ENCODE assay signal across 2 cellular contexts in genomic region chrX:68892134-68892533, GRCh38.
TF ChIP-seq lines count a peak whose summit lies in the region.

No MANE protein-coding gene starts in this region.

TF ChIP-seq in H1, 55 proteins besides CTCF, POLR2A, EP300 and RAD21:
- no peak for TF ChIP-seq CBX5 (IDR thresholded peaks at IDR 0.05; ENCODE audit: low read depth, low read length)
- no peak for TF ChIP-seq USF2 (IDR thresholded peaks at IDR 0.05; ENCODE audit: low read length)
- TF ChIP-seq KDM5A (IDR thresholded peaks at IDR 0.05; ENCODE audit: low read length): no peak
- no peak for TF ChIP-seq PHF8 (conservative IDR thresholded peaks at IDR 0.05; ENCODE audit: low read depth, low read length)
- TF ChIP-seq SP1 (IDR thresholded peaks at IDR 0.05; ENCODE audit: low read depth, low read length): no peak
- no peak for TF ChIP-seq MAX (IDR thresholded peaks at IDR 0.05)
- TF ChIP-seq KDM1A (IDR thresholded peaks at IDR 0.05; ENCODE audit: borderline replicate concordance, low read length): no peak
- no peak for TF ChIP-seq SP4 (IDR thresholded peaks at IDR 0.05; ENCODE audit: low read length)
- no peak for TF ChIP-seq SIN3A (conservative IDR thresholded peaks at IDR 0.05 in 1 of 2, IDR thresholded peaks at IDR 0.05 in 1 of 2; ENCODE audit: low read depth in 1 of 2, low read length in 2 of 2)
- TF ChIP-seq KDM4A (IDR thresholded peaks at IDR 0.05; ENCODE audit: low read depth, low read length, severe bottlenecking): no peak
- TF ChIP-seq ZNF274 (IDR thresholded peaks at IDR 0.05; ENCODE audit: borderline replicate concordance, extremely low read depth, low read length): no peak
- TF ChIP-seq RBBP5 (IDR thresholded peaks at IDR 0.05; ENCODE audit: borderline replicate concordance, low read depth, low read length): no peak
- no peak for TF ChIP-seq RXRA (IDR thresholded peaks at IDR 0.05; ENCODE audit: insufficient read depth, low read depth, low read length)
- no peak for TF ChIP-seq CBX8 (IDR thresholded peaks at IDR 0.05; ENCODE audit: borderline replicate concordance, low read depth, low read length)
- no peak for TF ChIP-seq SP2 (IDR thresholded peaks at IDR 0.05; ENCODE audit: low read length)
- TF ChIP-seq ASH2L (IDR thresholded peaks at IDR 0.05; ENCODE audit: low read length): no peak
- no peak for TF ChIP-seq CHD2 (IDR thresholded peaks at IDR 0.05; ENCODE audit: low read length)
- no peak for TF ChIP-seq SAP30 (IDR thresholded peaks at IDR 0.05; ENCODE audit: insufficient read depth, insufficient replicate concordance, low read length)

TF ChIP-seq in neural cell, 6 proteins besides CTCF, POLR2A, EP300 and RAD21:
- TF ChIP-seq EZH2 (IDR thresholded peaks at IDR 0.05; ENCODE audit: borderline replicate concordance, insufficient read depth, low read length, poor library complexity, severe bottlenecking) (no peak), POLR2AphosphoS5 (IDR thresholded peaks at IDR 0.05) (no peak), MXI1 (conservative IDR thresholded peaks at IDR 0.05; ENCODE audit: poor library complexity, severe bottlenecking) (no peak), SMC3 (conservative IDR thresholded peaks at IDR 0.05; ENCODE audit: poor library complexity) (no peak), TAF1 (IDR thresholded peaks at IDR 0.05; ENCODE audit: low read depth) (no peak)
- TF ChIP-seq, protein P1, sequence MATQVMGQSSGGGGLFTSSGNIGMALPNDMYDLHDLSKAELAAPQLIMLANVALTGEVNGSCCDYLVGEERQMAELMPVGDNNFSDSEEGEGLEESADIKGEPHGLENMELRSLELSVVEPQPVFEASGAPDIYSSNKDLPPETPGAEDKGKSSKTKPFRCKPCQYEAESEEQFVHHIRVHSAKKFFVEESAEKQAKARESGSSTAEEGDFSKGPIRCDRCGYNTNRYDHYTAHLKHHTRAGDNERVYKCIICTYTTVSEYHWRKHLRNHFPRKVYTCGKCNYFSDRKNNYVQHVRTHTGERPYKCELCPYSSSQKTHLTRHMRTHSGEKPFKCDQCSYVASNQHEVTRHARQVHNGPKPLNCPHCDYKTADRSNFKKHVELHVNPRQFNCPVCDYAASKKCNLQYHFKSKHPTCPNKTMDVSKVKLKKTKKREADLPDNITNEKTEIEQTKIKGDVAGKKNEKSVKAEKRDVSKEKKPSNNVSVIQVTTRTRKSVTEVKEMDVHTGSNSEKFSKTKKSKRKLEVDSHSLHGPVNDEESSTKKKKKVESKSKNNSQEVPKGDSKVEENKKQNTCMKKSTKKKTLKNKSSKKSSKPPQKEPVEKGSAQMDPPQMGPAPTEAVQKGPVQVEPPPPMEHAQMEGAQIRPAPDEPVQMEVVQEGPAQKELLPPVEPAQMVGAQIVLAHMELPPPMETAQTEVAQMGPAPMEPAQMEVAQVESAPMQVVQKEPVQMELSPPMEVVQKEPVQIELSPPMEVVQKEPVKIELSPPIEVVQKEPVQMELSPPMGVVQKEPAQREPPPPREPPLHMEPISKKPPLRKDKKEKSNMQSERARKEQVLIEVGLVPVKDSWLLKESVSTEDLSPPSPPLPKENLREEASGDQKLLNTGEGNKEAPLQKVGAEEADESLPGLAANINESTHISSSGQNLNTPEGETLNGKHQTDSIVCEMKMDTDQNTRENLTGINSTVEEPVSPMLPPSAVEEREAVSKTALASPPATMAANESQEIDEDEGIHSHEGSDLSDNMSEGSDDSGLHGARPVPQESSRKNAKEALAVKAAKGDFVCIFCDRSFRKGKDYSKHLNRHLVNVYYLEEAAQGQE (IDR thresholded peaks at IDR 0.05; ENCODE audit: borderline replicate concordance): no peak
